ENCODE assay signal across 8 cellular contexts in the genomic region with DNA sequence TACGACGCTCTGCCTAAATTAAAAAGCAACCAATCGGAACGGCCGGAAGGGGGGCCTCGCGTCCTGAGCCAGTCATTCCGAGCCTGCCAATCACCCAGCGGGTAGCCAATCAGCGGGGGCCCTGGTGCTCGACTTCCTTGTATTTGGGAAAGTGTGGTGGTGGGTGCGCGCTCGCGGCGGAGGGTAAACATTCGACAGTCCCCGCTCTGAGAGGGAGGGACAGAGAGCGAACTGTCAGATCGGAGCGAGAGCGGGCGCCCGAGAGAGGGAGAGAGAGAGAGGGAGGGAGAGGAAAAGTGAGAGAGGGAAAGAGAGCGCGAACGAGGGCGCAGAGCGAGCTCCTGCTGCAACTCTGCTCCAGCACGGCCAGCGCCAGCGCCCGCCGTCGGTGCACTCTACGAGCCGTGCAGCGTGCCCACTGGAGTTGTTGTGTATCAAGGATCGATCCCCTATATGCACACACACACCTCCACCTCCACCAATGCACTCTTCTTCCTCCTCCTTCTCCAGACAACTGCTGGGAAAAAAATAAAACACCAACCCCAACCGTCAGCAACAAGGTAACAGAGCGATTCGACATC. TPM values are rescaled to one million over a fixed set of nuclear protein-coding genes. Genes with fewer than 3 reads are reported as not detected.
DNase-seq lines count a peak whose midpoint lies in the region; ATAC-seq and TF ChIP-seq lines count a peak whose summit lies in the region.

A gene (plus strand): TSS at position 190 of the 581 bp plus-strand sequence. CDS start 1,396 bp downstream, outside the sequence.

- H2AFZ ChIP-seq in MM.1S (ENCODE audit: low read length): no peak within 1 kb of the TSS
- H2AFZ ChIP-seq in osteoblast (ENCODE audit: low read length): peak within 1 kb of the TSS; percentile 56

- H3F3A ChIP-seq in MM.1S (ENCODE audit: insufficient read depth, low read length): no peaks in the 10 kb centered on the region

- no peaks in the 10 kb centered on the region for H4K20me1 ChIP-seq in MM.1S (ENCODE audit: insufficient read depth, low read length)
- H4K20me1 ChIP-seq in osteoblast (ENCODE audit: insufficient read depth, low read length): no peaks in the 10 kb centered on the region

- H3K9me3 Mint-ChIP-seq in activated T-cell treated with anti-CD3 and anti-CD28 coated beads, Interleukin-2, amount 50 U/mL, for 4 hours: peaks cover 8% of the 10 kb centered on the region
- peaks cover 32% of the 10 kb centered on the region for H3K9me3 Mint-ChIP-seq in glutamatergic neuron (ENCODE audit: unreplicated experiment)

- H3K79me2 ChIP-seq in MM.1S (ENCODE audit: low read length): no peaks in the 10 kb centered on the region
- no peaks in the 10 kb centered on the region for H3K79me2 ChIP-seq in osteoblast (ENCODE audit: insufficient read depth, low read length)

- peaks cover 69% of the 10 kb centered on the region for H3K27me3 Mint-ChIP-seq in activated T-cell treated with anti-CD3 and anti-CD28 coated beads, Interleukin-2, amount 50 U/mL, for 4 hours (ENCODE audit: low read depth)
- H3K27me3 Mint-ChIP-seq in glutamatergic neuron (ENCODE audit: unreplicated experiment): peaks cover 45% of the 10 kb centered on the region

- H3K36me3 Mint-ChIP-seq in activated T-cell treated with anti-CD3 and anti-CD28 coated beads, Interleukin-2, amount 50 U/mL, for 4 hours (ENCODE audit: insufficient read depth): no peaks in the 10 kb centered on the region
- peaks cover 4% of the 10 kb centered on the region for H3K36me3 Mint-ChIP-seq in glutamatergic neuron (ENCODE audit: unreplicated experiment)

- no peak within 1 kb of the TSS for H3K27ac ChIP-seq in MM.1S (ENCODE audit: low read length)
- H3K27ac ChIP-seq in osteoblast (ENCODE audit: low read depth, low read length): no peak within 1 kb of the TSS

- H3K4me3 Mint-ChIP-seq in activated T-cell treated with anti-CD3 and anti-CD28 coated beads, Interleukin-2, amount 50 U/mL, for 4 hours: peak within 1 kb of the TSS; percentile 81
- peak within 1 kb of the TSS; percentile 98 for H3K4me3 Mint-ChIP-seq in glutamatergic neuron (ENCODE audit: unreplicated experiment)

- TF ChIP-seq CTCF in GM06990 (IDR thresholded peaks at IDR 0.05; ENCODE audit: insufficient read depth, low read length, poor library complexity, severe bottlenecking) (no peak), MM.1S (IDR thresholded peaks at IDR 0.05; ENCODE audit: low read length) (no peak), glutamatergic neuron (IDR thresholded peaks at IDR 0.05; ENCODE audit: partially characterized antibody, unreplicated experiment) (no peak), osteoblast (IDR thresholded peaks at IDR 0.05; ENCODE audit: extremely low read depth, low read depth, low read length) (no peak)

- H3K27me3 ChIP-seq in GM06990 (replicated peaks; ENCODE audit: control insufficient read depth, insufficient read depth, low read length) (peaks cover 2% of the 10 kb centered on the region; the same call in 1 of the 2 replicates), MM.1S (replicated peaks; ENCODE audit: insufficient read depth, low read length) (peaks cover 16% of the 10 kb centered on the region), osteoblast (ENCODE audit: insufficient read depth, low read length) (peaks cover 78% of the 10 kb centered on the region)

- H3K9me3 ChIP-seq in MM.1S (replicated peaks; ENCODE audit: insufficient read depth, low read length): no peaks in the 10 kb centered on the region
- H3K9me3 ChIP-seq in osteoblast (ENCODE audit: low read depth, low read length): no peaks in the 10 kb centered on the region

- no peaks in the 10 kb centered on the region for H3K4me1 ChIP-seq in MM.1S (ENCODE audit: low read length)
- no peaks in the 10 kb centered on the region for H3K4me1 ChIP-seq in osteoblast (ENCODE audit: insufficient read depth, low read length)

- no peaks in the 10 kb centered on the region for H3K9me2 ChIP-seq in MM.1S (replicated peaks; ENCODE audit: insufficient read depth, low read length)

- peak within 1 kb of the TSS; percentile 58 for H3K4me3 ChIP-seq in GM06990 (replicated peaks; ENCODE audit: low read depth, low read length)
- H3K4me3 ChIP-seq in MM.1S (ENCODE audit: low read length): peak within 1 kb of the TSS; percentile 57
- peak within 1 kb of the TSS; percentile 57 for H3K4me3 ChIP-seq in osteoblast (ENCODE audit: insufficient read depth, low read length)

- H3K4me2 ChIP-seq in MM.1S (ENCODE audit: low read depth, low read length): peak within 1 kb of the TSS; percentile 85
- peak within 1 kb of the TSS; percentile 57 for H3K4me2 ChIP-seq in osteoblast (ENCODE audit: insufficient read depth, low read length)

- no peak within 1 kb of the TSS for H3K9ac ChIP-seq in MM.1S (ENCODE audit: low read length)

- peak within 1 kb of the TSS; percentile 52 for H3K27ac Mint-ChIP-seq in glutamatergic neuron (ENCODE audit: unreplicated experiment)

- ATAC-seq in activated T-cell treated with anti-CD3 and anti-CD28 coated beads, Interleukin-2, amount 50 U/mL, for 4 hours: peak; percentile 29 to 40
- no peak for ATAC-seq in GM21447 (IDR thresholded peaks at IDR 0.05; ENCODE audit: unreplicated experiment)

- DNase-seq in GM06990 (ENCODE audit: extremely low read depth, insufficient read length): no peak
- DNase-seq in MM.1S: no peak
- DNase-seq in activated T-cell treated with anti-CD3 and anti-CD28 coated beads, Interleukin-2, amount 50 U/mL, for 4 hours: no peak
- DNase-seq in glutamatergic neuron: peak; percentile 94
- DNase-seq in osteoblast (ENCODE audit: insufficient read length, low spot score, missing footprints): peak; percentile 95
- no peak for DNase-seq in SHP77 (lab: John Stamatoyannopoulos, UW)
- DNase-seq in HuH-7 (ENCODE audit: low spot score): no peak

- H3K36me3 ChIP-seq in GM06990 (ENCODE audit: control insufficient read depth, insufficient read depth, low read length) (no peaks in the 10 kb centered on the region), MM.1S (replicated peaks; ENCODE audit: insufficient read depth, low read length) (no peaks in the 10 kb centered on the region), osteoblast (ENCODE audit: insufficient read depth, low read length) (no peaks in the 10 kb centered on the region)

- peaks cover 33% of the 10 kb centered on the region for H3K4me1 Mint-ChIP-seq in activated T-cell treated with anti-CD3 and anti-CD28 coated beads, Interleukin-2, amount 50 U/mL, for 4 hours (ENCODE audit: low read depth)
- peaks cover 22% of the 10 kb centered on the region for H3K4me1 Mint-ChIP-seq in glutamatergic neuron (ENCODE audit: low read depth, unreplicated experiment)

RNA-seq across cellular contexts. Expression of the gene that starts here (rescaled TPM):
- total RNA-seq in activated T-cell treated with anti-CD3 and anti-CD28 coated beads, Interleukin-2, amount 50 U/mL, for 4 hours: not detected
- total RNA-seq in glutamatergic neuron (ENCODE audit: unreplicated experiment) (0.54 TPM), osteoblast (under 0.01 TPM in 1 of 2 replicates, not detected in the other)

Comparison
In these comparisons a context has a peak if more than half of its experiments do, and no peak if none do; other contexts are left out.
1. Peak in ATAC-seq in activated T-cell treated with anti-CD3 and anti-CD28 coated beads, Interleukin-2, amount 50 U/mL, for 4 hours; RNA of the gene not detected or under 1 TPM.
2. Peak in DNase-seq in glutamatergic neuron; RNA of the gene not detected or under 1 TPM.
3. Peak in DNase-seq, H3K4me3 ChIP-seq and H3K4me2 ChIP-seq in osteoblast; RNA of the gene not detected or under 1 TPM.